In genomic region chr5:91272858-91273257, GRCh38 we compare ENCODE assay signal across 10 cellular contexts.
DNase-seq lines count a peak whose midpoint lies in the region; ATAC-seq, FAIRE-seq and TF ChIP-seq lines count a peak whose summit lies in the region.
"Had no signal": no experiment of that assay in that cellular context is flagged by ENCODE, and none has a peak within 500 bp of the region (broad histone marks: within the 10 kb centered on the region; RNA-seq: fewer than 3 reads in every experiment).

No MANE protein-coding gene starts in this region.

- TF ChIP-seq CTCF in astrocyte of the spinal cord (IDR thresholded peaks at IDR 0.05; ENCODE audit: low read depth, low read length) (no peak), ascending aorta (IDR thresholded peaks at IDR 0.05) (no peak), suprapubic skin (IDR thresholded peaks at IDR 0.05) (no peak)

- H3K36me3 ChIP-seq in ascending aorta = no peaks in the 10 kb centered on the region
- H3K36me3 ChIP-seq in suprapubic skin = no peaks in the 10 kb centered on the region
- H3K36me3 ChIP-seq: pancreas had no signal

- no peak for TF ChIP-seq EP300 in suprapubic skin (IDR thresholded peaks at IDR 0.05)

- intact Hi-C loops in ascending aorta (cut with DNase I) = no loop called here

- TF ChIP-seq POLR2A in GM12891 (IDR thresholded peaks at IDR 0.05; ENCODE audit: low read depth, low read length) = no peak
- no peak for TF ChIP-seq POLR2A in suprapubic skin (IDR thresholded peaks at IDR 0.05)

- WGBS in suprapubic skin = 77% methylated on average over 2 of the region's 2 CpGs

- H3K9me3 ChIP-seq in ascending aorta = no peaks in the 10 kb centered on the region
- H3K9me3 ChIP-seq in suprapubic skin = no peaks in the 10 kb centered on the region
- H3K9me3 ChIP-seq: pancreas had no signal

- DNase-seq in GM12891 (ENCODE audit: insufficient read length, low spot score) = no peak
- DNase-seq in astrocyte of the spinal cord (ENCODE audit: low read depth, low spot score) = peak; percentile 71
- DNase-seq in ascending aorta (ENCODE audit: low spot score in 2 of 2) = no peak
- no peak for DNase-seq in NCI-H1694 (lab: John Stamatoyannopoulos, UW)
- DNase-seq in suprapubic skin (ENCODE audit: low spot score in 2 of 2) = no peak
- no peak for DNase-seq in central memory CD4-positive, alpha-beta T cell
- DNase-seq: pancreas had no signal

- no peak overlapping the region for H3K27ac ChIP-seq in ascending aorta
- H3K27ac ChIP-seq in suprapubic skin = no peak overlapping the region
- H3K27ac ChIP-seq: pancreas had no signal

- no peaks in the 10 kb centered on the region for H3K4me1 ChIP-seq in ascending aorta
- no peaks in the 10 kb centered on the region for H3K4me1 ChIP-seq in suprapubic skin
- H3K4me1 ChIP-seq: pancreas had no signal

- H3K4me3 ChIP-seq in astrocyte of the spinal cord (ENCODE audit: low read depth, low read length) (no peak overlapping the region), ascending aorta (no peak overlapping the region), suprapubic skin (no peak overlapping the region)
- H3K4me3 ChIP-seq: pancreas had no signal

- in situ Hi-C loops in astrocyte of the spinal cord (cut with HindIII; ENCODE audit: low sequenced_read_pairs) = no loop called here

- peak; percentile 66 for FAIRE-seq in GM12891 (lab: Jason Lieb, UNC)
- FAIRE-seq: endothelial cell of umbilical vein, pancreas had no signal

- H3K27me3 ChIP-seq in ascending aorta = no peaks in the 10 kb centered on the region
- H3K27me3 ChIP-seq in suprapubic skin = no peaks in the 10 kb centered on the region
- H3K27me3 ChIP-seq: pancreas had no signal

- ATAC-seq in GM21367 (IDR thresholded peaks at IDR 0.05; ENCODE audit: unreplicated experiment) = peak; percentile 91
- peak; percentile 85 for ATAC-seq in HG03342 (IDR thresholded peaks at IDR 0.05; ENCODE audit: unreplicated experiment)

TF ChIP-seq in GM12891, 5 proteins besides CTCF, POLR2A, EP300 and RAD21:
- TF ChIP-seq POLR2AphosphoS5 (IDR thresholded peaks at IDR 0.05; ENCODE audit: low read depth, low read length) (no peak), PAX5 (IDR thresholded peaks at IDR 0.05; ENCODE audit: insufficient read depth, low read length, severe bottlenecking) (no peak), POU2F2 (IDR thresholded peaks at IDR 0.05; ENCODE audit: low read depth, low read length) (peak; percentile 90)
